Comparison of ENCODE assay signal across 9 cellular contexts in the genomic region with DNA sequence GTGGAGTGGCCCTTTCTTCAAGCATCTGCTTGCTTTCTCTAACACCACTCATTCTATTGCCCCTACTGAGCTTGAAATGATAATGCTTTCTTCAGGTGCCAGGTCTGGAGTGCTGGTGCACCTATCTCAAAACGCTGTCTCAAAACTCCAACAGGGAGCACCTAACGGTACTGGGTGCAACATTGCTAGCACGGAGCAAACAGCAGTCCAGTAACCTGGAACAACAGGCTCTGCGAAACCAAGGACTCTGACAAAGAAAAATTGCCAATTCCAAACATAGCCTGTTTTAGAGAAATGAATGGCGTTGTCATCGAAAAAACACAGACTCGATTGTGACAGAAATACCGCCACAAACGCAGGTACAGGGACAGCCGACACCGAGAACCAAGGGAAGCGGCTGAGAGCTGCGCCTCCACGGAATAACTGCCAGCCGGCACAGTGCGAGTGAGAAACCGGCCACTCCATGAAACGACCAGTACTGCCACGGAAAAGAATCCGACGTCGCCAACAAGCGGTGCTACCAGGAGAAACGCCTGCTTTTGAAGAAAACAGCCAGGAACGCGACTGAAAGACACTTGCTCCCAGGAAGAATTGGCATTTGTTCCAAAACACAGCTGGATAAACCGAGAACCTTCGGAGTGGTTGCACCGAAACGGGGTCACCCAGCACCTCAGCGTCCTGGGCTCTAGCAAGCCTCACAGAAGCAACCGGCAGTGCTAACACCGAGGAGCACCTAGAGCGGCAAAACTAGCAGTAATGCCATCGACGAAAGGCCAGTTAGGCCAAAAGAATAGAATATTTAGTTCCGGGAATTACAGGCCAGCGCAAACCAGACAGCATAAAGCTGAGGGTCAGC. TPM values are rescaled to one million over a fixed set of nuclear protein-coding genes. Genes with fewer than 3 reads are reported as not detected.
DNase-seq lines count a peak whose midpoint lies in the region; ATAC-seq, FAIRE-seq and TF ChIP-seq lines count a peak whose summit lies in the region.
"Had no signal": no experiment of that assay in that cellular context is flagged by ENCODE, and none has a peak within 500 bp of the region (broad histone marks: within the 10 kb centered on the region; RNA-seq: fewer than 3 reads in every experiment).

No MANE protein-coding gene starts in this region.

- no peak overlapping the region for H2BK5ac ChIP-seq in H1 (ENCODE audit: low read depth, low read length)

- BruUV-seq in PC-3 (replicated peaks; lab: Mats Ljungman, UMichigan), result no TSS peak

- H2BK15ac ChIP-seq in H1 (ENCODE audit: low read length), result no peak overlapping the region

- H3K9me3 Mint-ChIP-seq in naive thymus-derived CD8-positive, alpha-beta T cell, result peaks cover 0 to 1% (median 0%) of the 10 kb centered on the region in 9 donors

- peak overlapping the region; percentile 30; the same call in 1 of the 2 replicates for H2BK12ac ChIP-seq in H1 (ENCODE audit: low read depth, low read length)

- no peaks in the 10 kb centered on the region for H3K36me3 ChIP-seq in BLaER1 treated with 17β-estradiol and CSF1 and Interleukin-3, amounts not matched to agents 10 nM and 100 nM
- H3K36me3 ChIP-seq in PC-3 (ENCODE audit: low read depth, low read length) (no peaks in the 10 kb centered on the region), H1 (ENCODE audit: control insufficient read depth in 2 of 4, insufficient read depth in 4 of 4, low read length in 3 of 4) (no peaks in the 10 kb centered on the region; a peak in 1 of 8 replicates)

- H4K8ac ChIP-seq in H1 (ENCODE audit: extremely low read depth, insufficient read depth, low read length), result no peak overlapping the region

- 20% methylated on average over 38 of the region's 38 CpGs; no CpG with 5 or more reads in 1 of the 2 experiments for WGBS in H1 (ENCODE audit: extremely low coverage in 1 of 2, insufficient coverage in 1 of 2, insufficient read length in 1 of 2, insufficient replicate concordance in 2 of 2, low coverage in 1 of 2, low lambda C conversion rate in 2 of 2, missing lambda C conversion rate in 1 of 2), 2 experiments

- H3K14ac ChIP-seq in H1 (ENCODE audit: insufficient read length), result no peak overlapping the region

- H3K27ac ChIP-seq in BLaER1 treated with 17β-estradiol and CSF1 and Interleukin-3, amounts not matched to agents 10 nM and 100 nM, result peak overlapping the region; percentile 46 to 95 (median 63); a peak in 20 of 22 replicates
- peak overlapping the region; percentile 90 for H3K27ac ChIP-seq in PC-3 (ENCODE audit: low read length)
- H3K27ac ChIP-seq in H1 (ENCODE audit: low read depth, low read length), result no peak overlapping the region
- H3K27ac ChIP-seq: VCaP had no signal

- peaks cover 12 to 53% (median 49%) of the 10 kb centered on the region in 4 donors for H3K4me1 Mint-ChIP-seq in naive thymus-derived CD8-positive, alpha-beta T cell

- H3K56ac ChIP-seq in H1 (replicated peaks; ENCODE audit: insufficient read length, low read depth, low read length), result no peak overlapping the region

- H3K27me3 Mint-ChIP-seq in naive thymus-derived CD8-positive, alpha-beta T cell, result no peaks in the 10 kb centered on the region

- H4K5ac ChIP-seq in H1 (ENCODE audit: insufficient read length, low read depth, low read length), result no peak overlapping the region

- H3K79me1 ChIP-seq in H1 (ENCODE audit: low read depth, low read length), result no peaks in the 10 kb centered on the region; the same call in 1 of the 2 replicates

- peak overlapping the region; percentile 72 to 100 (median 92) for H3K4me3 Mint-ChIP-seq in naive thymus-derived CD8-positive, alpha-beta T cell

- intact Hi-C loops in PC-3 (cut with micrococcal nuclease), result no loop called here

- FAIRE-seq in H1 (lab: Jason Lieb, UNC), result no peak

- H3K27me3 ChIP-seq in BLaER1 treated with 17β-estradiol and CSF1 and Interleukin-3, amounts not matched to agents 10 nM and 100 nM, result no peaks in the 10 kb centered on the region
- no peaks in the 10 kb centered on the region for H3K27me3 ChIP-seq in PC-3 (ENCODE audit: low read length)
- H3K27me3 ChIP-seq in H1 (replicated peaks in 1 of 4; ENCODE audit: control insufficient read depth in 3 of 4, extremely low read depth in 1 of 4, insufficient read depth in 3 of 4, low read length in 3 of 4), result peaks cover 80 to 98% (median 92%) of the 10 kb centered on the region in 4 experiments

- no peak overlapping the region for H2AK5ac ChIP-seq in H1 (ENCODE audit: low read depth, low read length)

- CTCF ChIA-PET in PC-3 (lab: Charles Lee), result interaction anchor here (0.6 to 2.0 kb wide), 3 partner anchors 18 to 129 kb away, joined by 6 to 11 read pairs (median 7); no protein-coding TSS in a partner anchor
- CTCF ChIA-PET in H1 (lab: Charles Lee; ENCODE audit: partially characterized antibody), result interaction anchor here (0.9 to 4.3 kb wide), 7 partner anchors 13 to 43 kb away, joined by 3 to 25 read pairs (median 6); no protein-coding TSS in a partner anchor

- H3K23ac ChIP-seq in H1 (ENCODE audit: insufficient read length), result no peak overlapping the region

- H3K4me3 ChIP-seq in BLaER1 treated with 17β-estradiol and CSF1 and Interleukin-3, amounts not matched to agents 10 nM and 100 nM, result peak overlapping the region; percentile 64 to 74 (median 70); a peak in 19 of 20 replicates
- H3K4me3 ChIP-seq in PC-3 (ENCODE audit: low read length) (peak overlapping the region; percentile 70), H1 (ENCODE audit: extremely low read depth in 1 of 4, insufficient read depth in 2 of 4, low read depth in 3 of 4, low read length in 4 of 4) (no peak overlapping the region)

- TF ChIP-seq EP300 in H1 (IDR thresholded peaks at IDR 0.05; ENCODE audit: borderline replicate concordance in 1 of 2, low read depth in 2 of 2, low read length in 2 of 2), result no peak

- TF ChIP-seq CTCF in PC-3 (conservative IDR thresholded peaks at IDR 0.05; ENCODE audit: low read depth, low read length) (0 out of 2 replicates have a peak, but pooled peaks have one; percentile 29), H1 (IDR thresholded peaks at IDR 0.05; ENCODE audit: control extremely low read depth in 1 of 3, insufficient read depth in 1 of 3, low read depth in 1 of 3, low read length in 3 of 3) (no peak)

- H2AFZ ChIP-seq in PC-3 (ENCODE audit: low read length) (peak overlapping the region; percentile 60), H1 (ENCODE audit: low read length) (no peak overlapping the region)

- H2BK120ac ChIP-seq in H1 (replicated peaks; ENCODE audit: low read depth, low read length), result no peak overlapping the region

- H4K91ac ChIP-seq in H1 (replicated peaks; ENCODE audit: insufficient read length, low read length), result no peak overlapping the region

- H3K4ac ChIP-seq in H1 (replicated peaks; ENCODE audit: insufficient read length, low read depth, low read length), result no peak overlapping the region

- H3K36me3 Mint-ChIP-seq in naive thymus-derived CD8-positive, alpha-beta T cell, result no peaks in the 10 kb centered on the region

- H4K20me1 ChIP-seq in BLaER1 treated with 17β-estradiol and CSF1 and Interleukin-3, amounts not matched to agents 10 nM and 100 nM, result no peaks in the 10 kb centered on the region
- H4K20me1 ChIP-seq in PC-3 (ENCODE audit: low read length), result no peaks in the 10 kb centered on the region
- peaks cover 28 to 50% of the 10 kb centered on the region in 2 experiments for H4K20me1 ChIP-seq in H1 (replicated peaks in 1 of 2; ENCODE audit: control insufficient read depth in 1 of 2, insufficient read depth in 2 of 2, low read length in 2 of 2)

- H2BK20ac ChIP-seq in H1 (ENCODE audit: low read length), result no peak overlapping the region

- peak overlapping the region; percentile 88 to 100 (median 95) for H3K27ac Mint-ChIP-seq in naive thymus-derived CD8-positive, alpha-beta T cell

- H3K4me2 ChIP-seq in BLaER1 treated with 17β-estradiol and CSF1 and Interleukin-3, amounts not matched to agents 10 nM and 100 nM, result peak overlapping the region; percentile 95 to 98 (median 96)
- H3K4me2 ChIP-seq in PC-3 (ENCODE audit: low read length) (peak overlapping the region; percentile 96), H1 (ENCODE audit: insufficient read depth in 1 of 2, low read depth in 2 of 2, low read length in 2 of 2) (peak overlapping the region; percentile 18 to 28; a peak in 3 of 4 replicates)

- ATAC-seq in PC-3 (no peak), GM19467 (IDR thresholded peaks at IDR 0.05; ENCODE audit: unreplicated experiment) (no peak), GM18511 (IDR thresholded peaks at IDR 0.05; ENCODE audit: unreplicated experiment) (no peak)
- no peak for ATAC-seq in naive thymus-derived CD8-positive, alpha-beta T cell

- no peaks in the 10 kb centered on the region for H3K9me2 ChIP-seq in PC-3 (replicated peaks; ENCODE audit: low read length)

- POLR2A ChIA-PET in PC-3 (lab: Charles Lee; ENCODE audit: unreplicated experiment) (interaction anchor here (0.6 to 1.4 kb wide), 2 partner anchors 28 to 125 kb away, joined by 3 to 6 read pairs; no protein-coding TSS in a partner anchor), H1 (lab: Charles Lee; ENCODE audit: partially characterized antibody) (interaction anchor here (0.8 to 3.2 kb wide), 4 partner anchors 15 to 29 kb away, joined by 4 to 9 read pairs (median 5); no protein-coding TSS in a partner anchor)
- POLR2A ChIA-PET in naive thymus-derived CD8-positive, alpha-beta T cell (lab: Charles Lee), result interaction anchor here (0.5 to 12.3 kb wide), 12 partner anchors 12 to 1133 kb away, joined by 3 to 904 read pairs (median 142); a partner anchor contains a TSS

- no peaks in the 10 kb centered on the region; the same call in 1 of the 2 replicates for H3K23me2 ChIP-seq in H1 (ENCODE audit: low read depth, low read length)

- TF ChIP-seq RAD21 in H1 (IDR thresholded peaks at IDR 0.05 in 1 of 2, conservative IDR thresholded peaks at IDR 0.05 in 1 of 2; ENCODE audit: low read depth in 2 of 2, low read length in 2 of 2), result no peak

- H3K18ac ChIP-seq in H1 (ENCODE audit: extremely low read depth, low read length), result no peak overlapping the region

- TF ChIP-seq POLR2A in H1 (IDR thresholded peaks at IDR 0.05; ENCODE audit: control extremely low read depth in 1 of 2, low read depth in 2 of 2, low read length in 2 of 2), result no peak

- H3K9me3 ChIP-seq in BLaER1 treated with 17β-estradiol and CSF1 and Interleukin-3, amounts not matched to agents 10 nM and 100 nM (replicated peaks in 1 of 11), result peaks cover 0 to 10% (median 0%) of the 10 kb centered on the region in 11 experiments; a peak in 5 of 22 replicates
- H3K9me3 ChIP-seq in PC-3 (ENCODE audit: low read length) (no peaks in the 10 kb centered on the region), H1 (ENCODE audit: insufficient read depth in 2 of 2, low read depth in 1 of 2, low read length in 1 of 2) (no peaks in the 10 kb centered on the region; a peak in 1 of 4 replicates)

- DNase-seq in PC-3 (peak; percentile 71), H1 (ENCODE audit: low read depth in 1 of 2, low spot score in 2 of 2) (no peak), hypothalamus (lab: John Stamatoyannopoulos, UW) (no peak), NCI-H1092 (lab: John Stamatoyannopoulos, UW) (no peak)
- DNase-seq in naive thymus-derived CD8-positive, alpha-beta T cell, result peak in 1 of 10 donors; percentile 18

- peaks cover 7% of the 10 kb centered on the region for H3F3A ChIP-seq in PC-3 (ENCODE audit: low read length, unreplicated experiment)

- peaks cover 27 to 48% (median 42%) of the 10 kb centered on the region in 10 experiments for H3K4me1 ChIP-seq in BLaER1 treated with 17β-estradiol and CSF1 and Interleukin-3, amounts not matched to agents 10 nM and 100 nM
- H3K4me1 ChIP-seq in PC-3 (ENCODE audit: insufficient read depth, low read length) (peaks cover 34% of the 10 kb centered on the region), H1 (replicated peaks in 1 of 4; ENCODE audit: control insufficient read depth in 3 of 4, insufficient read depth in 4 of 4, low read length in 3 of 4) (peaks cover 3 to 29% (median 16%) of the 10 kb centered on the region in 4 experiments)

- peak overlapping the region; percentile 57 to 93 (median 69); a peak in 21 of 22 replicates for H3K9ac ChIP-seq in BLaER1 treated with 17β-estradiol and CSF1 and Interleukin-3, amounts not matched to agents 10 nM and 100 nM
- H3K9ac ChIP-seq in PC-3 (ENCODE audit: low read length) (peak overlapping the region; percentile 88), H1 (replicated peaks in 1 of 4; ENCODE audit: extremely low read depth in 1 of 4, low read depth in 3 of 4, low read length in 3 of 4) (no peak overlapping the region)

- H3K79me2 ChIP-seq in PC-3 (ENCODE audit: low read length), result peaks cover 87% of the 10 kb centered on the region
- no peaks in the 10 kb centered on the region for H3K79me2 ChIP-seq in H1 (ENCODE audit: control insufficient read depth in 1 of 2, insufficient read depth in 2 of 2, low read length in 2 of 2)

RNA-seq across cellular contexts. Expression of a gene that starts 3.0 kb away (rescaled TPM):
- total RNA-seq in PC-3 (2014; rRNA removed), result 4.8 and 8.9 TPM in 2 replicates
- 0.17 and 0.29 TPM in 2 replicates for total RNA-seq in H1 (2021; fragmentation: NEBNext Ultra II Directional; extraction: Animal tissue kit (Norgen Biotek cat#: 25700))
- 0.08 and 0.11 TPM in 2 replicates for polyA plus RNA-seq in H1 (2011; rRNA removed)
- polyA plus RNA-seq in H1 (2011; cell fraction: cytosol; rRNA removed), result 0.14 TPM
- polyA plus RNA-seq in H1 (2011; cell fraction: nucleus; rRNA removed), result 0.30 TPM
- 0.11 TPM in 1 of 4 replicates, not detected in the others for polyA plus RNA-seq in H1 (2012, experiment 1 of 2)
- not detected for polyA plus RNA-seq in H1 (2012, experiment 2 of 2)
- not detected for polyA plus RNA-seq in H1 (2013, experiment 1 of 2)
- polyA plus RNA-seq in H1 (2013, experiment 2 of 2), result 0.04 TPM
- 0.56 and 1.2 TPM in 2 replicates for polyA minus RNA-seq in H1 (2011; rRNA and poly(A)+ RNA removed)
- not detected for polyA minus RNA-seq in H1 (2011; cell fraction: cytosol; rRNA and poly(A)+ RNA removed)
- 1.2 TPM for polyA minus RNA-seq in H1 (2011; cell fraction: nucleus; rRNA and poly(A)+ RNA removed)
- 10 to 100 TPM; 65.9 to 72.7 TPM for total RNA-seq in naive thymus-derived CD8-positive, alpha-beta T cell
- polyA plus RNA-seq in naive thymus-derived CD8-positive, alpha-beta T cell, result 10 to 100 TPM; 51.5 to 69.8 (median 54.8) TPM

Comparison
In these comparisons a context has a peak if more than half of its experiments do, and no peak if none do; other contexts are left out.
1. H3K4me2 ChIP-seq: peak in every context shown above with its lines; median percentile 96 in BLaER1 treated with 17β-estradiol and CSF1 and Interleukin-3, amounts not matched to agents 10 nM and 100 nM; 96 in PC-3; 23 in H1.
2. H3K4me3 ChIP-seq: peak in BLaER1 treated with 17β-estradiol and CSF1 and Interleukin-3, amounts not matched to agents 10 nM and 100 nM (10 of 10) and PC-3 (single experiment); none in H1 (0 of 4).
3. H3K9ac ChIP-seq: peak in BLaER1 treated with 17β-estradiol and CSF1 and Interleukin-3, amounts not matched to agents 10 nM and 100 nM (11 of 11) and PC-3 (single experiment); none in H1 (0 of 4).